ENCODE assay signal across 27 cellular contexts in the genomic region with DNA sequence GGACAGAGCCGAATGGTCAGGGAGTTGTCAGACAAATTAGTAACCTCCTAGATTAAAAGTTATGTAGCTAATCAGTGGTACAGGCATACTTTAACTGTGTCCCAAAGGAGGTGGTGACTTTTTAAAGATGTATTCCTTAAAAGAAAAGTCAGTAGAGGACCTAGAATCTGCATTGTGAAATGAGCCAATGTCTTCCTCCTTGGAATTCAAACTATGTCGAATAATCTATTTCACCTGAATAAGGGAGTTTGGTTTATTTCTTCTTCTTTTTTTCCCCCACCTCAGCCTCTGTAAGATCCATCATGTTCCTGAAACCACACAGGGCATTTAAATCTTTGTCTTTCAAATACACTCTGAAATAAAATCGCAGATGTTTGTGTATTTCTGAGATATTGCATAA.
"Had no signal": no experiment of that assay in that cellular context is flagged by ENCODE, and none has a peak within 500 bp of the region (broad histone marks: within the 10 kb centered on the region; RNA-seq: fewer than 3 reads in every experiment).

No MANE protein-coding gene starts in this region.

- ATAC-seq: effector memory CD8-positive, alpha-beta T cell; esophagus mucosa; gastrocnemius medialis; heart right ventricle; left cardiac atrium; left lung; left ventricle myocardium superior; lower lobe of right lung; naive thymus-derived CD4-positive, alpha-beta T cell had no signal

- H3K27ac Mint-ChIP-seq: dendritic cell treated with granulocyte-macrophage colony-stimulating factor and Interleukin-4, amounts not matched to agents 40 ng/mL and 50 ng/mL, for 4 days; effector memory CD8-positive, alpha-beta T cell; endodermal cell; naive thymus-derived CD4-positive, alpha-beta T cell had no signal

- H3K36me3 Mint-ChIP-seq: naive thymus-derived CD4-positive, alpha-beta T cell had no signal

- H3K4me3 Mint-ChIP-seq: dendritic cell treated with granulocyte-macrophage colony-stimulating factor and Interleukin-4, amounts not matched to agents 40 ng/mL and 50 ng/mL, for 4 days; effector memory CD8-positive, alpha-beta T cell; endodermal cell; naive thymus-derived CD4-positive, alpha-beta T cell had no signal

- FAIRE-seq: endometrium, islet of Langerhans, keratinocyte had no signal

- H3K9me3 ChIP-seq: colonic mucosa, esophagus squamous epithelium, gastrocnemius medialis, heart right ventricle, left lung, lower lobe of right lung had no signal

- H3K4me1 ChIP-seq: colonic mucosa, esophagus squamous epithelium, gastrocnemius medialis, heart right ventricle, left lung, lower lobe of right lung had no signal

- H3K9me3 Mint-ChIP-seq: dendritic cell treated with granulocyte-macrophage colony-stimulating factor and Interleukin-4, amounts not matched to agents 40 ng/mL and 50 ng/mL, for 4 days; endodermal cell had no signal

- H3K4me1 Mint-ChIP-seq: naive thymus-derived CD4-positive, alpha-beta T cell had no signal

- DNase-seq: colonic mucosa; cortex of kidney; effector CD8-positive, alpha-beta T cell; effector memory CD8-positive, alpha-beta T cell; erythroblast; esophagus squamous epithelium; foreskin fibroblast; foreskin melanocyte; gastrocnemius medialis; glutamatergic neuron; head of caudate nucleus; heart right ventricle; hippocampal formation; left cardiac atrium; left lung; left ventricle myocardium superior; lower lobe of right lung; mesenchymal stem cell; midbrain; naive thymus-derived CD4-positive, alpha-beta T cell had no signal

- H3K27ac ChIP-seq: colonic mucosa, epithelial cell of prostate, esophagus squamous epithelium, gastrocnemius medialis, heart right ventricle, left lung, lower lobe of right lung had no signal

- H3K27me3 ChIP-seq: colonic mucosa, esophagus squamous epithelium, gastrocnemius medialis, heart right ventricle, left lung had no signal

- H3K4me3 ChIP-seq: colonic mucosa, esophagus squamous epithelium, gastrocnemius medialis, heart right ventricle, left lung, lower lobe of right lung had no signal

- H3K27me3 Mint-ChIP-seq: dendritic cell treated with granulocyte-macrophage colony-stimulating factor and Interleukin-4, amounts not matched to agents 40 ng/mL and 50 ng/mL, for 4 days; effector memory CD8-positive, alpha-beta T cell; naive thymus-derived CD4-positive, alpha-beta T cell had no signal

- H3K36me3 ChIP-seq: colonic mucosa, esophagus squamous epithelium, gastrocnemius medialis, heart right ventricle, left lung, lower lobe of right lung had no signal
